In genomic region chr9:95874989-95875304, GRCh38 we compare ENCODE assay signal across 8 cellular contexts. TPM values are rescaled to one million over a fixed set of nuclear protein-coding genes. Genes with fewer than 3 reads are reported as not detected.
DNase-seq lines count a peak whose midpoint lies in the region; ATAC-seq lines count a peak whose summit lies in the region.

No MANE protein-coding gene starts in this region.

- H3K36me3 Mint-ChIP-seq in CD8-positive, alpha-beta memory T cell, result peaks cover 18 to 59% (median 43%) of the 10 kb centered on the region in 3 donors

- POLR2A ChIA-PET in CD8-positive, alpha-beta memory T cell (lab: Charles Lee), result interaction anchor here (0.6 to 2.2 kb wide), 8 partner anchors 8 to 412 kb away, joined by 3 to 13 read pairs (median 3); no protein-coding TSS in a partner anchor

- H3K4me1 Mint-ChIP-seq in CD8-positive, alpha-beta memory T cell, result peaks cover 25 to 37% (median 33%) of the 10 kb centered on the region in 3 donors

- H3K36me3 ChIP-seq in CD8-positive, alpha-beta memory T cell (ENCODE audit: insufficient read depth, low read length), result peaks cover 5% of the 10 kb centered on the region
- H3K36me3 ChIP-seq in aorta (ENCODE audit: control insufficient read depth in 1 of 2, insufficient read depth in 2 of 2, low read length in 1 of 2), result peaks cover 0 to 2% of the 10 kb centered on the region in 2 donors

- peaks cover 1 to 10% (median 6%) of the 10 kb centered on the region in 5 donors for H3K9me3 Mint-ChIP-seq in CD8-positive, alpha-beta memory T cell

- intact Hi-C loops in cardiac septum (cut with DNase I), result loop anchor here (2.0 kb wide), 1 partner anchor 368 kb away; no protein-coding TSS in a partner anchor
- intact Hi-C loops in sciatic nerve (cut with DNase I), result no loop called here
- intact Hi-C loops in aorta (cut with DNase I), result loop anchor here (5.0 to 10.0 kb wide), 4 partner anchors 150 to 368 kb away; partner anchors contain the start of gene PTCH1 (in 1 of the 2)

- no peak overlapping the region for H3K27ac ChIP-seq in CD8-positive, alpha-beta memory T cell (ENCODE audit: low read depth, low read length)
- peak overlapping the region in 1 of 2 donors; percentile 85 for H3K27ac ChIP-seq in aorta (ENCODE audit: low read depth in 1 of 2, low read length in 2 of 2)

- H3K27me3 Mint-ChIP-seq in CD8-positive, alpha-beta memory T cell, result no peaks in the 10 kb centered on the region

- H3K27me3 ChIP-seq in CD8-positive, alpha-beta memory T cell (ENCODE audit: insufficient read depth, low read length, poor library complexity, severe bottlenecking), result no peaks in the 10 kb centered on the region
- H3K27me3 ChIP-seq in aorta (ENCODE audit: control insufficient read depth in 1 of 2, insufficient read depth in 2 of 2, low read length in 1 of 2), result no peaks in the 10 kb centered on the region

- peak; percentile 46 to 79 (median 63) for DNase-seq in CD8-positive, alpha-beta memory T cell
- DNase-seq in RPMI7951 (ENCODE audit: low read depth) (peak; percentile 45), cardiac septum (ENCODE audit: low spot score) (peak; percentile 83), sciatic nerve (ENCODE audit: low spot score) (peak; percentile 75), aorta (peak; percentile 76 to 87), NCI-H1694 (lab: John Stamatoyannopoulos, UW) (no peak)
- peak; percentile 87 for DNase-seq in activated effector memory CD4-positive, alpha-beta T cell treated with anti-CD3 and anti-CD28 coated beads, Interleukin-2, amount 50 U/mL, for 16 hours

- CTCF ChIA-PET in CD8-positive, alpha-beta memory T cell (lab: Charles Lee), result interaction anchor here (1.4 to 4.1 kb wide), 2 partner anchors 14 to 35 kb away, joined by 5 to 30 read pairs; no protein-coding TSS in a partner anchor

- ATAC-seq in HG02610 (IDR thresholded peaks at IDR 0.05; ENCODE audit: unreplicated experiment) (peak; percentile 19), sciatic nerve (peak; percentile 74), aorta (ENCODE audit: low FRiP score) (peak; percentile 69)

- no peak overlapping the region for H3K4me3 Mint-ChIP-seq in CD8-positive, alpha-beta memory T cell

- H3K27ac Mint-ChIP-seq in CD8-positive, alpha-beta memory T cell, result no peak overlapping the region

- peaks cover 17% of the 10 kb centered on the region for H3K4me1 ChIP-seq in CD8-positive, alpha-beta memory T cell (ENCODE audit: insufficient read depth, low read length)
- peaks cover 0 to 3% of the 10 kb centered on the region in 2 donors for H3K4me1 ChIP-seq in aorta (ENCODE audit: control insufficient read depth in 1 of 2, insufficient read depth in 2 of 2, low read length in 2 of 2)

- no peaks in the 10 kb centered on the region for H3K9me3 ChIP-seq in CD8-positive, alpha-beta memory T cell (ENCODE audit: low read length)
- no peaks in the 10 kb centered on the region for H3K9me3 ChIP-seq in aorta (ENCODE audit: control insufficient read depth, low read length)

- no peak overlapping the region for H3K4me3 ChIP-seq in CD8-positive, alpha-beta memory T cell (ENCODE audit: low read length)
- peak overlapping the region; percentile 62 to 80 for H3K4me3 ChIP-seq in aorta (ENCODE audit: low read length in 2 of 2)

- WGBS in aorta, 2 donors, result 0% methylated on average over 20 of the region's 20 CpGs

RNA-seq across cellular contexts. Expression of gene ERCC6L2, which starts 0.5 kb away (rescaled TPM):
- 10 to 100 TPM; 30.0 to 32.7 TPM for total RNA-seq in CD8-positive, alpha-beta memory T cell
- 41.2 TPM for polyA plus RNA-seq in CD8-positive, alpha-beta memory T cell
- total RNA-seq in RPMI7951 (2014; rRNA removed; shearing (Covaris generic)), result 32.6 and 34.0 TPM in 2 replicates
- total RNA-seq in cardiac septum (30.5 TPM), sciatic nerve (63.7 TPM), aorta (10 to 100 TPM; 46.4 to 54.5 TPM)
- polyA plus RNA-seq in aorta, result 10 to 100 TPM in 1 of 2 donors, 1 to 10 TPM in 1; 3.0 to 11.0 TPM

Comparison
In these comparisons a context has a peak if more than half of its experiments do, and no peak if none do; other contexts are left out.
1. ATAC-seq: peak in every context shown above with its lines; median percentile 74 in sciatic nerve; 69 in aorta; 19 in HG02610.